ENCODE assay signal across 8 cellular contexts in the genomic region with DNA sequence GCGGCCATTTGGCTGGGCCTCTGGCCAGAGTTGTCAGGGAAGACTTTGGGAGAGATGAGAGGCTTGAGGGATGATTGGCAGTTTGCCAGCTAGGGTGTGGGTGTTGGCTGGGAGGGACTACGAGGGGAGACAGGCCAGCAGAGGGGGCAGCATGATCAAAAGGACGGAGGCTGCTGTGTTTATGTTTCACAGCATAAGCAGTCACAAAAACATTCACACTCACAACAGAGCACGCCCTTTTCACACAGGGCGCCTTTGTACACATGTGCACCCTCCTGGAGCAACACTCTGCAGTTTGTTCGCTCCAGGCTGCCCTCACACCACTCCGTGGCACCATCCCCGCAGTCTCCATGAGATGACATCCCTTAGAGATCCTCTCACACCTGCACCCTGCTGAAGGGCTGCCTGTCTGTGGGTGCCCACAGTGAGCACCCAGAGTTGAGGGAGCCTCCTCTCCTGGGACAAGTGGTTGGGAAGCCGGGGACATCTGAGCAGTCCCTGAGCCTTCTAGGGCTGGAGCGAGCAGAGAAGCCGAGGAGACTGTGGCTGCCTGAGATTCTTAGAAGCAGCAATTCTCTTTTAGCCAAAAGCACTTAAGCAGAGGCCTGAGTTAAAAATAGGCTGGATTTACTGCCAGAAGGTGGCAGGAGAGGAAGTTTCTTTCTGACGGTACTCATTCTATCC. TPM values are rescaled to one million over a fixed set of nuclear protein-coding genes. Genes with fewer than 3 reads are reported as not detected.
DNase-seq lines count a peak whose midpoint lies in the region; ATAC-seq lines count a peak whose summit lies in the region.

No MANE protein-coding gene starts in this region.

- no peak overlapping the region for H3K4me3 Mint-ChIP-seq in activated naive CD8-positive, alpha-beta T cell treated with anti-CD3 and anti-CD28 coated beads, Interleukin-2, amount 50 U/mL, for 24 hours
- no peak overlapping the region for H3K4me3 Mint-ChIP-seq in stimulated activated memory B cell treated with anti-CD40 and anti-IgM and Interleukin-4, amounts not matched to agents 10 μg/mL and 1 μg/mL and 100 μg/mL, for 72 hours
- no peak overlapping the region for H3K4me3 Mint-ChIP-seq in activated CD4-positive, alpha-beta T cell treated with anti-CD3 and anti-CD28 coated beads, Interleukin-2, amount 10 ng/mL, durations not matched to agents 7 days and 5 days

- peaks cover 5% of the 10 kb centered on the region for H3K4me1 Mint-ChIP-seq in activated naive CD8-positive, alpha-beta T cell treated with anti-CD3 and anti-CD28 coated beads, Interleukin-2, amount 50 U/mL, for 24 hours
- H3K4me1 Mint-ChIP-seq in stimulated activated memory B cell treated with anti-CD40 and anti-IgM and Interleukin-4, amounts not matched to agents 10 μg/mL and 1 μg/mL and 100 μg/mL, for 72 hours, result peaks cover 15% of the 10 kb centered on the region
- peaks cover 8% of the 10 kb centered on the region for H3K4me1 Mint-ChIP-seq in activated CD4-positive, alpha-beta T cell treated with anti-CD3 and anti-CD28 coated beads, Interleukin-2, amount 10 ng/mL, durations not matched to agents 7 days and 5 days

- H3K27me3 Mint-ChIP-seq in activated naive CD8-positive, alpha-beta T cell treated with anti-CD3 and anti-CD28 coated beads, Interleukin-2, amount 50 U/mL, for 24 hours, result peaks cover 6% of the 10 kb centered on the region
- H3K27me3 Mint-ChIP-seq in stimulated activated memory B cell treated with anti-CD40 and anti-IgM and Interleukin-4, amounts not matched to agents 10 μg/mL and 1 μg/mL and 100 μg/mL, for 72 hours, result peaks cover 8% of the 10 kb centered on the region
- H3K27me3 Mint-ChIP-seq in activated CD4-positive, alpha-beta T cell treated with anti-CD3 and anti-CD28 coated beads, Interleukin-2, amount 10 ng/mL, durations not matched to agents 7 days and 5 days, result peaks cover 19% of the 10 kb centered on the region

- DNase-seq in NCI-H1417 (lab: John Stamatoyannopoulos, UW) (peak in 2 of 3 experiments; percentile 79 to 94), NCI-H1417 treated with DMSO at 0.1 percent for 48 hours (lab: John Stamatoyannopoulos, UW) (no peak), NCI-H2171 treated with DMSO at 0.1 percent for 48 hours (lab: John Stamatoyannopoulos, UW) (peak; percentile 77), hypothalamus (lab: John Stamatoyannopoulos, UW) (peak in 26 of 51 donors; percentile 16 to 79 (median 44)), T-helper 2 cell (no peak)
- DNase-seq in activated naive CD8-positive, alpha-beta T cell treated with anti-CD3 and anti-CD28 coated beads, Interleukin-2, amount 50 U/mL, for 24 hours, result no peak
- no peak for DNase-seq in activated CD4-positive, alpha-beta T cell treated with anti-CD3 and anti-CD28 coated beads, Interleukin-2, amount 10 ng/mL, durations not matched to agents 7 days and 5 days

- peak; percentile 17 for ATAC-seq in activated naive CD8-positive, alpha-beta T cell treated with anti-CD3 and anti-CD28 coated beads, Interleukin-2, amount 50 U/mL, for 24 hours
- peak; percentile 34 for ATAC-seq in stimulated activated memory B cell treated with anti-CD40 and anti-IgM and Interleukin-4, amounts not matched to agents 10 μg/mL and 1 μg/mL and 100 μg/mL, for 72 hours

- no peaks in the 10 kb centered on the region for H3K36me3 Mint-ChIP-seq in activated naive CD8-positive, alpha-beta T cell treated with anti-CD3 and anti-CD28 coated beads, Interleukin-2, amount 50 U/mL, for 24 hours (ENCODE audit: low read depth)
- no peaks in the 10 kb centered on the region for H3K36me3 Mint-ChIP-seq in stimulated activated memory B cell treated with anti-CD40 and anti-IgM and Interleukin-4, amounts not matched to agents 10 μg/mL and 1 μg/mL and 100 μg/mL, for 72 hours
- H3K36me3 Mint-ChIP-seq in activated CD4-positive, alpha-beta T cell treated with anti-CD3 and anti-CD28 coated beads, Interleukin-2, amount 10 ng/mL, durations not matched to agents 7 days and 5 days (ENCODE audit: low read depth), result no peaks in the 10 kb centered on the region

- no peaks in the 10 kb centered on the region for H3K9me3 Mint-ChIP-seq in activated naive CD8-positive, alpha-beta T cell treated with anti-CD3 and anti-CD28 coated beads, Interleukin-2, amount 50 U/mL, for 24 hours
- no peaks in the 10 kb centered on the region for H3K9me3 Mint-ChIP-seq in stimulated activated memory B cell treated with anti-CD40 and anti-IgM and Interleukin-4, amounts not matched to agents 10 μg/mL and 1 μg/mL and 100 μg/mL, for 72 hours
- H3K9me3 Mint-ChIP-seq in activated CD4-positive, alpha-beta T cell treated with anti-CD3 and anti-CD28 coated beads, Interleukin-2, amount 10 ng/mL, durations not matched to agents 7 days and 5 days, result no peaks in the 10 kb centered on the region

- POLR2A ChIA-PET in activated CD4-positive, alpha-beta T cell treated with anti-CD3 and anti-CD28 coated beads, Interleukin-2, amount 10 ng/mL, durations not matched to agents 7 days and 5 days (lab: Charles Lee), result no interaction called here

- CTCF ChIA-PET in activated CD4-positive, alpha-beta T cell treated with anti-CD3 and anti-CD28 coated beads, Interleukin-2, amount 10 ng/mL, durations not matched to agents 7 days and 5 days (lab: Charles Lee), result interaction anchor here (0.6 kb wide), 1 partner anchor 67 kb away, joined by 5 read pairs; no protein-coding TSS in a partner anchor

- no peak overlapping the region for H3K27ac Mint-ChIP-seq in activated naive CD8-positive, alpha-beta T cell treated with anti-CD3 and anti-CD28 coated beads, Interleukin-2, amount 50 U/mL, for 24 hours
- no peak overlapping the region for H3K27ac Mint-ChIP-seq in stimulated activated memory B cell treated with anti-CD40 and anti-IgM and Interleukin-4, amounts not matched to agents 10 μg/mL and 1 μg/mL and 100 μg/mL, for 72 hours
- H3K27ac Mint-ChIP-seq in activated CD4-positive, alpha-beta T cell treated with anti-CD3 and anti-CD28 coated beads, Interleukin-2, amount 10 ng/mL, durations not matched to agents 7 days and 5 days, result no peak overlapping the region

RNA-seq across cellular contexts. Expression of gene EFNA3, which starts 15.4 kb away (rescaled TPM):
- total RNA-seq in activated CD4-positive, alpha-beta T cell treated with anti-CD3 and anti-CD28 coated beads, Interleukin-2, amount 10 ng/mL, durations not matched to agents 7 days and 5 days, result 1 to 10 TPM; 2.3 to 2.7 TPM

RNA-seq across cellular contexts. Expression of gene EFNA4, which starts 30.5 kb away (rescaled TPM):
- 1 to 10 TPM; 8.2 to 8.3 TPM for total RNA-seq in activated CD4-positive, alpha-beta T cell treated with anti-CD3 and anti-CD28 coated beads, Interleukin-2, amount 10 ng/mL, durations not matched to agents 7 days and 5 days

RNA-seq across cellular contexts. Expression of gene EFNA1, which starts 33.6 kb away (rescaled TPM):
- total RNA-seq in activated CD4-positive, alpha-beta T cell treated with anti-CD3 and anti-CD28 coated beads, Interleukin-2, amount 10 ng/mL, durations not matched to agents 7 days and 5 days, result under 1 TPM in 1 of 2 experiments, not detected in 1; 0.15 TPM

RNA-seq across cellular contexts. Expression of gene SLC50A1, which starts 41.6 kb away (rescaled TPM):
- total RNA-seq in activated CD4-positive, alpha-beta T cell treated with anti-CD3 and anti-CD28 coated beads, Interleukin-2, amount 10 ng/mL, durations not matched to agents 7 days and 5 days, result 10 to 100 TPM; 37.2 to 42.3 TPM

RNA-seq across cellular contexts. Expression of gene ADAM15, which starts 43.0 kb away (rescaled TPM):
- total RNA-seq in activated CD4-positive, alpha-beta T cell treated with anti-CD3 and anti-CD28 coated beads, Interleukin-2, amount 10 ng/mL, durations not matched to agents 7 days and 5 days, result 10 to 100 TPM; 40.2 to 45.0 TPM

Comparison
In these comparisons a context has a peak if more than half of its experiments do, and no peak if none do; other contexts are left out.
1. DNase-seq: peak in NCI-H1417 (2 of 3), NCI-H2171 treated with DMSO at 0.1 percent for 48 hours (single experiment) and hypothalamus (26 of 51); none in NCI-H1417 treated with DMSO at 0.1 percent for 48 hours (single experiment), activated naive CD8-positive, alpha-beta T cell treated with anti-CD3 and anti-CD28 coated beads, Interleukin-2, amount 50 U/mL, for 24 hours (single experiment), activated CD4-positive, alpha-beta T cell treated with anti-CD3 and anti-CD28 coated beads, Interleukin-2, amount 10 ng/mL, durations not matched to agents 7 days and 5 days (single experiment) and T-helper 2 cell (0 of 5).